ENCODE assay signal across 14 cellular contexts in genomic region chr22:23790819-23791736, GRCh38. TPM values are rescaled to one million over a fixed set of nuclear protein-coding genes. Genes with fewer than 3 reads are reported as not detected.
DNase-seq lines count a peak whose midpoint lies in the region; ATAC-seq and TF ChIP-seq lines count a peak whose summit lies in the region.
"Had no signal": no experiment of that assay in that cellular context is flagged by ENCODE, and none has a peak within 500 bp of the region (broad histone marks: within the 10 kb centered on the region; RNA-seq: fewer than 3 reads in every experiment).

No MANE protein-coding gene starts in this region.

- peaks cover 3% of the 10 kb centered on the region for H3F3A ChIP-seq in SK-N-SH (replicated peaks; ENCODE audit: insufficient read depth)

- TF ChIP-seq CTCF in SK-N-SH (IDR thresholded peaks at IDR 0.05) (no peak), fibroblast of villous mesenchyme (IDR thresholded peaks at IDR 0.05; ENCODE audit: insufficient read depth, low read depth, low read length) (no peak)

- 59% methylated on average over 11 of the region's 11 CpGs for WGBS in SK-N-SH (ENCODE audit: low lambda C conversion rate)
- whole genome bisulfite sequencing in aorta, 2 donors: 56 to 64% methylated on average over 11 of the region's 11 CpGs

- H3K27ac ChIP-seq in BLaER1 treated with 17β-estradiol and CSF1 and Interleukin-3, amounts not matched to agents 10 nM and 100 nM: no peak overlapping the region
- H3K27ac ChIP-seq in SK-N-SH (ENCODE audit: low read depth in 2 of 2, low read length in 1 of 2) (peak overlapping the region in 1 of 2 experiments; percentile 78; a peak in 2 of 4 replicates), rectal smooth muscle tissue (ENCODE audit: low read depth, low read length) (peak overlapping the region; percentile 11), aorta (ENCODE audit: low read depth in 1 of 2, low read length in 2 of 2) (no peak overlapping the region)

- peak overlapping the region in 9 of 11 experiments; percentile 46 to 96 (median 87); a peak in 13 of 22 replicates for H3K4me2 ChIP-seq in BLaER1 treated with 17β-estradiol and CSF1 and Interleukin-3, amounts not matched to agents 10 nM and 100 nM
- H3K4me2 ChIP-seq in SK-N-SH: no peak overlapping the region

- peaks cover 60 to 85% (median 70%) of the 10 kb centered on the region in 11 experiments; a peak in 21 of 22 replicates for H4K20me1 ChIP-seq in BLaER1 treated with 17β-estradiol and CSF1 and Interleukin-3, amounts not matched to agents 10 nM and 100 nM
- peaks cover 56% of the 10 kb centered on the region for H4K20me1 ChIP-seq in SK-N-SH (ENCODE audit: insufficient read depth)

- H3K4me1 ChIP-seq in BLaER1 treated with 17β-estradiol and CSF1 and Interleukin-3, amounts not matched to agents 10 nM and 100 nM: peaks cover 32 to 62% (median 57%) of the 10 kb centered on the region in 10 experiments
- peaks cover 0 to 44% of the 10 kb centered on the region in 2 experiments; a peak in 2 of 4 replicates for H3K4me1 ChIP-seq in SK-N-SH (ENCODE audit: control insufficient read depth in 1 of 2, insufficient read depth in 2 of 2, low read depth in 1 of 2, low read length in 1 of 2)
- H3K4me1 ChIP-seq in rectal smooth muscle tissue (ENCODE audit: control insufficient read depth, insufficient read depth, low read length): peaks cover 21% of the 10 kb centered on the region
- no peaks in the 10 kb centered on the region for H3K4me1 ChIP-seq in aorta (ENCODE audit: control insufficient read depth in 1 of 2, insufficient read depth in 2 of 2, low read length in 2 of 2)

- intact Hi-C loops in aorta (cut with DNase I): no loop called here

- CTCF ChIA-PET in SK-N-SH (lab: Yijun Ruan, JAX): interaction anchor here (1.4 to 5.3 kb wide), 4 partner anchors 17 to 58 kb away, joined by 3 to 36 read pairs (median 16); partner anchors contain the start of gene CHCHD10

- H3K27me3 ChIP-seq in BLaER1 treated with 17β-estradiol and CSF1 and Interleukin-3, amounts not matched to agents 10 nM and 100 nM: no peaks in the 10 kb centered on the region
- H3K27me3 ChIP-seq in SK-N-SH (ENCODE audit: insufficient read depth) (no peaks in the 10 kb centered on the region), rectal smooth muscle tissue (ENCODE audit: control insufficient read depth, insufficient read depth, low read length) (no peaks in the 10 kb centered on the region), aorta (ENCODE audit: control insufficient read depth in 1 of 2, insufficient read depth in 2 of 2, low read length in 1 of 2) (no peaks in the 10 kb centered on the region)

- no peak for TF ChIP-seq EP300 in SK-N-SH (IDR thresholded peaks at IDR 0.05; ENCODE audit: borderline replicate concordance in 1 of 2, low read depth in 1 of 2, low read length in 1 of 2)

- peak overlapping the region in 5 of 11 experiments; percentile 11 to 50 (median 34); a peak in 3 of 22 replicates for H3K9ac ChIP-seq in BLaER1 treated with 17β-estradiol and CSF1 and Interleukin-3, amounts not matched to agents 10 nM and 100 nM
- H3K9ac ChIP-seq in SK-N-SH (no peak overlapping the region), rectal smooth muscle tissue (ENCODE audit: low read length) (no peak overlapping the region)

- no peak for TF ChIP-seq RAD21 in SK-N-SH (IDR thresholded peaks at IDR 0.05; ENCODE audit: low read length)

- no peak for ATAC-seq in aorta (ENCODE audit: low FRiP score)

- H3K9me3 ChIP-seq in BLaER1 treated with 17β-estradiol and CSF1 and Interleukin-3, amounts not matched to agents 10 nM and 100 nM (replicated peaks in 1 of 11): no peaks in the 10 kb centered on the region
- H3K9me3 ChIP-seq in SK-N-SH: no peaks in the 10 kb centered on the region
- H3K9me3 ChIP-seq in aorta (ENCODE audit: control insufficient read depth, low read length): no peaks in the 10 kb centered on the region

- no peak overlapping the region for H2AFZ ChIP-seq in SK-N-SH (ENCODE audit: low read depth)

- POLR2A ChIA-PET in SK-N-SH (lab: Yijun Ruan, JAX): no interaction called here

- H3K36me3 ChIP-seq in BLaER1 treated with 17β-estradiol and CSF1 and Interleukin-3, amounts not matched to agents 10 nM and 100 nM: peaks cover 49 to 81% (median 75%) of the 10 kb centered on the region in 11 experiments
- H3K36me3 ChIP-seq in SK-N-SH (replicated peaks in 1 of 2; ENCODE audit: control insufficient read depth in 1 of 2, insufficient read depth in 2 of 2, low read length in 1 of 2): peaks cover 20 to 31% of the 10 kb centered on the region in 2 experiments
- H3K36me3 ChIP-seq in rectal smooth muscle tissue (ENCODE audit: control insufficient read depth, insufficient read depth, low read length): peaks cover 18% of the 10 kb centered on the region
- H3K36me3 ChIP-seq in aorta (ENCODE audit: control insufficient read depth in 1 of 2, insufficient read depth in 2 of 2, low read length in 1 of 2): peaks cover 0 to 3% of the 10 kb centered on the region in 2 donors

- H3K4me3 ChIP-seq in BLaER1 treated with 17β-estradiol and CSF1 and Interleukin-3, amounts not matched to agents 10 nM and 100 nM: no peak overlapping the region
- H3K4me3 ChIP-seq in SK-N-SH (ENCODE audit: low read depth in 2 of 2, low read length in 1 of 2): no peak overlapping the region
- H3K4me3 ChIP-seq in fibroblast of villous mesenchyme (ENCODE audit: low read depth, low read length): no peak overlapping the region
- no peak overlapping the region for H3K4me3 ChIP-seq in rectal smooth muscle tissue (ENCODE audit: low read length)
- H3K4me3 ChIP-seq in aorta (ENCODE audit: low read length in 2 of 2): no peak overlapping the region
- H3K4me3 ChIP-seq: lung had no signal

- H3K79me2 ChIP-seq in SK-N-SH (ENCODE audit: insufficient read depth): peaks cover 73% of the 10 kb centered on the region

- no peaks in the 10 kb centered on the region for H3K9me2 ChIP-seq in SK-N-SH

- peak; percentile 79 for DNase-seq in SK-N-SH
- peak; percentile 98 for DNase-seq in fibroblast of villous mesenchyme (ENCODE audit: low read depth)
- DNase-seq in COLO668 (lab: John Stamatoyannopoulos, UW; ENCODE audit: unreplicated experiment): no peak
- DNase-seq in aorta: no peak
- DNase-seq in NCI-H2029 (lab: John Stamatoyannopoulos, UW): no peak
- no peak for DNase-seq in NCI-H226
- DNase-seq: activated CD4-positive, alpha-beta T cell treated with anti-CD3 and anti-CD28 coated beads, Interleukin-2, amount 10 ng/mL, durations not matched to agents 24 days and 14 days; central memory CD4-positive, alpha-beta T cell; NK-92 treated with Interleukin-12 subunit alpha and Interleukin-12 subunit beta, amount 100 ng/mL, for 24 hours; occipital lobe had no signal

TF ChIP-seq in SK-N-SH, 30 proteins besides CTCF, POLR2A, EP300 and RAD21 (continues in another document):
- no peak for TF ChIP-seq ELF1 (IDR thresholded peaks at IDR 0.05)
- peak; percentile 58 for TF ChIP-seq GATA2 (CRISPR knock-in tag; IDR thresholded peaks at IDR 0.05)
- no peak for TF ChIP-seq YY1 (IDR thresholded peaks at IDR 0.05; ENCODE audit: low read depth)
- TF ChIP-seq CHD2 (IDR thresholded peaks at IDR 0.05; ENCODE audit: low read length, partially characterized antibody): peak; percentile 72
- no peak for TF ChIP-seq SIN3A (IDR thresholded peaks at IDR 0.05; ENCODE audit: borderline replicate concordance, low read depth, low read length)
- no peak for TF ChIP-seq TAF1 (IDR thresholded peaks at IDR 0.05; ENCODE audit: borderline replicate concordance, low read depth, low read length)
- TF ChIP-seq FOXJ3 (CRISPR knock-in tag; IDR thresholded peaks at IDR 0.05): peak; percentile 45; the same call in 1 of the 2 replicates
- no peak for TF ChIP-seq MXI1 (IDR thresholded peaks at IDR 0.05; ENCODE audit: low read depth, low read length)
- no peak for TF ChIP-seq TEAD4 (IDR thresholded peaks at IDR 0.05; ENCODE audit: borderline replicate concordance, insufficient read depth)
- TF ChIP-seq POLR2AphosphoS5 (IDR thresholded peaks at IDR 0.05; ENCODE audit: low read depth, low read length): peak; percentile 30; the same call in 1 of the 2 replicates
- peak; percentile 78 for TF ChIP-seq TCF12 (IDR thresholded peaks at IDR 0.05)
- no peak for TF ChIP-seq NRF1 (IDR thresholded peaks at IDR 0.05; ENCODE audit: low read depth, low read length)
- TF ChIP-seq USF1 (IDR thresholded peaks at IDR 0.05; ENCODE audit: borderline replicate concordance, low read depth): no peak

RNA-seq across cellular contexts. Expression of gene SMARCB1, which starts 4.3 kb away (rescaled TPM):
- polyA plus RNA-seq in SK-N-SH (2012; rRNA removed): 182 and 215 TPM in 2 replicates
- polyA plus RNA-seq in SK-N-SH (2012; cell fraction: cytosol; rRNA removed): 170 and 192 TPM in 2 replicates
- polyA plus RNA-seq in SK-N-SH (2012; cell fraction: nucleus; rRNA removed): 113 and 134 TPM in 2 replicates
- 61.7 and 76.3 TPM in 2 replicates for total RNA-seq in fibroblast of villous mesenchyme
- 10 to 100 TPM; 48.3 to 53.5 TPM for total RNA-seq in aorta
- polyA plus RNA-seq in aorta: 10 to 100 TPM; 24.2 to 31.7 TPM

RNA-seq across cellular contexts. Expression of gene MMP11, which starts 18.4 kb away (rescaled TPM):
- polyA plus RNA-seq in SK-N-SH (2012; rRNA removed) (50.8 and 64.4 TPM in 2 replicates), aorta (1 to 10 TPM; 3.5 to 5.1 TPM)
- 31.3 and 49.7 TPM in 2 replicates for polyA plus RNA-seq in SK-N-SH (2012; cell fraction: cytosol; rRNA removed)
- 48.3 and 75.0 TPM in 2 replicates for polyA plus RNA-seq in SK-N-SH (2012; cell fraction: nucleus; rRNA removed)
- total RNA-seq in fibroblast of villous mesenchyme (16.0 and 93.1 TPM in 2 replicates), aorta (1 to 10 TPM; 1.3 to 3.0 TPM)

RNA-seq across cellular contexts. Expression of gene CHCHD10, which starts 23.3 kb away (rescaled TPM):
- 27.7 and 70.1 TPM in 2 replicates for polyA plus RNA-seq in SK-N-SH (2012; rRNA removed)
- 50.5 and 57.1 TPM in 2 replicates for polyA plus RNA-seq in SK-N-SH (2012; cell fraction: cytosol; rRNA removed)
- 31.9 and 32.3 TPM in 2 replicates for polyA plus RNA-seq in SK-N-SH (2012; cell fraction: nucleus; rRNA removed)
- total RNA-seq in fibroblast of villous mesenchyme: 3.9 and 6.1 TPM in 2 replicates
- 10 to 100 TPM; 30.9 to 41.9 TPM for total RNA-seq in aorta
- polyA plus RNA-seq in aorta: 10 to 100 TPM; 58.5 to 68.4 TPM

RNA-seq across cellular contexts. Expression of gene C22orf15, which starts 28.3 kb away (rescaled TPM):
- 1.6 and 2.5 TPM in 2 replicates for polyA plus RNA-seq in SK-N-SH (2012; rRNA removed)
- polyA plus RNA-seq in SK-N-SH (2012; cell fraction: cytosol; rRNA removed): 0.80 and 1.2 TPM in 2 replicates
- polyA plus RNA-seq in SK-N-SH (2012; cell fraction: nucleus; rRNA removed): 6.0 and 8.1 TPM in 2 replicates
- total RNA-seq in fibroblast of villous mesenchyme: 0.43 and 1.6 TPM in 2 replicates
- total RNA-seq in aorta: under 1 TPM in 1 of 2 donors, not detected in 1; 0.69 TPM
- under 1 TPM in 1 of 2 donors, not detected in 1; 0.23 TPM for polyA plus RNA-seq in aorta
- total RNA-seq: occipital lobe had no signal

RNA-seq across cellular contexts. Expression of gene VPREB3, which starts 36.9 kb away (rescaled TPM):
- polyA plus RNA-seq in SK-N-SH (2012; rRNA removed) (0.54 TPM in 1 of 2 replicates, not detected in the other), aorta (not detected)
- 0.19 and 0.30 TPM in 2 replicates for polyA plus RNA-seq in SK-N-SH (2012; cell fraction: cytosol; rRNA removed)
- polyA plus RNA-seq in SK-N-SH (2012; cell fraction: nucleus; rRNA removed): not detected in 2 replicates
- total RNA-seq in fibroblast of villous mesenchyme (not detected in 2 replicates), aorta (under 1 TPM in 1 of 2 donors, not detected in 1; 0.69 TPM)
- total RNA-seq: activated CD4-positive, alpha-beta T cell treated with anti-CD3 and anti-CD28 coated beads, Interleukin-2, amount 10 ng/mL, durations not matched to agents 24 days and 14 days; activated T-helper 2 cell treated with anti-CD3 and anti-CD28 coated beads, Interferon-gamma antibody, Interleukin-2, Interleukin-4, amounts not matched to agents 10 μg/mL and 5 μg/mL and 100 μg/mL, durations not matched to agents 14 hours and 24 hours and 36 hours; lung; occipital lobe had no signal

Comparison
In these comparisons a context has a peak if more than half of its experiments do, and no peak if none do; other contexts are left out.
1. DNase-seq: peak in SK-N-SH (single experiment) and fibroblast of villous mesenchyme (single experiment); none in COLO668 (single experiment), aorta (0 of 2), NCI-H2029 (single experiment) and NCI-H226 (single experiment).